ENCODE assay signal across 2 cellular contexts in the genomic region with DNA sequence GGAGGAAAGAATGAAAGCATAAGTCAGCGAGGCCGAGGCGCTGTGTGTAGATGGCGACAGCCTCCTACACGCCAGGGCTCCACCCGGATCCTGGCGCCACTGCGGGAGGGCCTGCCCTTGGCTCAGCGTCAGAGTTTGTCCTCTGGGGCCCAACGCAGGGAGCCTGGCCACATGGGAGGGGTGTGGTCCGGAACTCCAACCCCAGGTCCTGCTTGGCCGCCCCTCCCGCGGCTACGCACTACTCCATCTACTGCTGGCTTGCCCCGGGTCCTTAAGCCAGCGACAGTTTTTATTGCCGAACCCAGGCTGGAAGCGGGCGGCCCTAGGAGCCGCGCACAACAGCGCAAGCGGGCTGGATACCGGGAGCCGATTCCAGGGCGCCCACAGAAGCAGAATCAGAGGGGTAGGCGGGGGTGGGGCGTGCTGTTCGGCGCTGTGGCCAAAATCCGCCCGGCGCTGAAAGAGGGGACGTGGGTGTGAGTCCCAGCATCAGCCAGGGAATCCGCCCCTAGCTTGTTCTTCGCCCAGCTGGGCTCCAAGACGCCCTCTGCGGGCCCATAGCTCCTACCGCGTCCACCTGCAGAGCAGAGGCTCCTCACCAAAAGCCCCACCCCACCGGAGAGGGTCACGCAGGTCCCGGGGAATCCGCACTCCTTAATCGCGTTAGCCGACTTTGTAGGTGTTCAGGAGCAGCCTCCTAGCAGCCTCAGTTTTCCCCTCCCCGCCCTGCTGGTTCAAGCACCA.
TF ChIP-seq lines count a peak whose summit lies in the region.

No MANE protein-coding gene starts in this region.

TF ChIP-seq in IMR-90, 13 proteins besides CTCF, POLR2A, EP300 and RAD21:
- TF ChIP-seq MXI1 (IDR thresholded peaks at IDR 0.05; ENCODE audit: borderline replicate concordance, low read depth, low read length) (0 out of 2 replicates have a peak, but pooled peaks have one; percentile 39), BHLHE40 (IDR thresholded peaks at IDR 0.05; ENCODE audit: low read depth, low read length) (no peak), NFE2L2 (IDR thresholded peaks at IDR 0.05; ENCODE audit: low read depth, low read length) (no peak), RFX5 (IDR thresholded peaks at IDR 0.05; ENCODE audit: low read depth, low read length) (no peak), MAZ (IDR thresholded peaks at IDR 0.05; ENCODE audit: borderline replicate concordance, low read depth, low read length) (peak; percentile 5; the same call in 1 of the 2 replicates), CEBPB (IDR thresholded peaks at IDR 0.05; ENCODE audit: low read depth, low read length) (no peak), SMC3 (IDR thresholded peaks at IDR 0.05; ENCODE audit: low read depth, low read length) (peak; percentile 52), CHD1 (IDR thresholded peaks at IDR 0.05; ENCODE audit: low read depth, low read length) (no peak), RCOR1 (IDR thresholded peaks at IDR 0.05; ENCODE audit: insufficient replicate concordance, low read length) (no peak), MAFK (IDR thresholded peaks at IDR 0.05; ENCODE audit: low read depth, low read length) (no peak), FOS (IDR thresholded peaks at IDR 0.05; ENCODE audit: low read depth, low read length) (no peak), USF2 (IDR thresholded peaks at IDR 0.05; ENCODE audit: low read depth, low read length) (no peak)
- TF ChIP-seq, protein P1, sequence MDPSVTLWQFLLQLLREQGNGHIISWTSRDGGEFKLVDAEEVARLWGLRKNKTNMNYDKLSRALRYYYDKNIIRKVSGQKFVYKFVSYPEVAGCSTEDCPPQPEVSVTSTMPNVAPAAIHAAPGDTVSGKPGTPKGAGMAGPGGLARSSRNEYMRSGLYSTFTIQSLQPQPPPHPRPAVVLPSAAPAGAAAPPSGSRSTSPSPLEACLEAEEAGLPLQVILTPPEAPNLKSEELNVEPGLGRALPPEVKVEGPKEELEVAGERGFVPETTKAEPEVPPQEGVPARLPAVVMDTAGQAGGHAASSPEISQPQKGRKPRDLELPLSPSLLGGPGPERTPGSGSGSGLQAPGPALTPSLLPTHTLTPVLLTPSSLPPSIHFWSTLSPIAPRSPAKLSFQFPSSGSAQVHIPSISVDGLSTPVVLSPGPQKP (IDR thresholded peaks at IDR 0.05; ENCODE audit: borderline replicate concordance, low read depth, low read length): no peak

TF ChIP-seq in SK-N-SH, 30 proteins besides CTCF, POLR2A, EP300 and RAD21:
- TF ChIP-seq SMC3 (IDR thresholded peaks at IDR 0.05; ENCODE audit: low read depth, low read length): peak; percentile 58
- no peak for TF ChIP-seq NFIC (IDR thresholded peaks at IDR 0.05; ENCODE audit: borderline replicate concordance)
- TF ChIP-seq USF1 (IDR thresholded peaks at IDR 0.05; ENCODE audit: borderline replicate concordance, low read depth): no peak
